6 cellular contexts compared by ENCODE assay signal in genomic region chr1:1274299-1274930, GRCh38. TPM values are rescaled to one million over a fixed set of nuclear protein-coding genes. Genes with fewer than 3 reads are reported as not detected.
DNase-seq lines count a peak whose midpoint lies in the region; ATAC-seq and TF ChIP-seq lines count a peak whose summit lies in the region.

No MANE protein-coding gene starts in this region.

- H3K4me3 ChIP-seq in ascending aorta, result peak overlapping the region; percentile 97 to 98
- H3K4me3 ChIP-seq in naive thymus-derived CD4-positive, alpha-beta T cell (ENCODE audit: low read length), result peak overlapping the region; percentile 61

- peak; percentile 6 for ATAC-seq in GM21576 (IDR thresholded peaks at IDR 0.05; ENCODE audit: unreplicated experiment)
- no peak for ATAC-seq in naive thymus-derived CD4-positive, alpha-beta T cell
- ATAC-seq in GM21526 (IDR thresholded peaks at IDR 0.05; ENCODE audit: low FRiP score, unreplicated experiment), result no peak

- H3K27ac Mint-ChIP-seq in naive thymus-derived CD4-positive, alpha-beta T cell, result peak overlapping the region in 3 of 9 donors; percentile 24 to 62 (median 48)

- no peaks in the 10 kb centered on the region for H3K27me3 ChIP-seq in ascending aorta
- H3K27me3 ChIP-seq in naive thymus-derived CD4-positive, alpha-beta T cell (ENCODE audit: control insufficient read depth in 2 of 2, insufficient read depth in 2 of 2, low read length in 2 of 2), result no peaks in the 10 kb centered on the region

- H3K4me3 Mint-ChIP-seq in naive thymus-derived CD4-positive, alpha-beta T cell, result peak overlapping the region; percentile 52 to 90 (median 68)

- no peaks in the 10 kb centered on the region for H3K9me3 ChIP-seq in ascending aorta
- no peaks in the 10 kb centered on the region for H3K9me3 ChIP-seq in naive thymus-derived CD4-positive, alpha-beta T cell (ENCODE audit: control insufficient read depth in 2 of 3, low read length in 3 of 3)

- no peaks in the 10 kb centered on the region for H3K27me3 Mint-ChIP-seq in naive thymus-derived CD4-positive, alpha-beta T cell

- peaks cover 0 to 11% (median 0%) of the 10 kb centered on the region in 5 donors for H3K36me3 Mint-ChIP-seq in naive thymus-derived CD4-positive, alpha-beta T cell

- no peaks in the 10 kb centered on the region for H3K9me3 Mint-ChIP-seq in naive thymus-derived CD4-positive, alpha-beta T cell

- H3K4me1 Mint-ChIP-seq in naive thymus-derived CD4-positive, alpha-beta T cell, result peaks cover 21 to 42% (median 35%) of the 10 kb centered on the region in 7 donors

- H3K36me3 ChIP-seq in ascending aorta, result no peaks in the 10 kb centered on the region
- H3K36me3 ChIP-seq in naive thymus-derived CD4-positive, alpha-beta T cell (ENCODE audit: control insufficient read depth in 2 of 3, insufficient read depth in 3 of 3, low read length in 3 of 3), result peaks cover 0 to 8% (median 0%) of the 10 kb centered on the region in 3 experiments

- H3K4me1 ChIP-seq in ascending aorta, result peaks cover 29 to 39% of the 10 kb centered on the region in 2 donors
- H3K4me1 ChIP-seq in naive thymus-derived CD4-positive, alpha-beta T cell (ENCODE audit: control insufficient read depth in 2 of 2, insufficient read depth in 2 of 2, low read length in 2 of 2), result peaks cover 28 to 39% of the 10 kb centered on the region in 2 donors

- peak in 1 of 2 donors; percentile 59 for DNase-seq in ascending aorta (ENCODE audit: low spot score in 2 of 2)
- no peak for DNase-seq in naive thymus-derived CD4-positive, alpha-beta T cell
- DNase-seq in GM13976 (ENCODE audit: low spot score), result no peak
- DNase-seq in LoVo (ENCODE audit: low spot score), result no peak

- POLR2A ChIA-PET in naive thymus-derived CD4-positive, alpha-beta T cell (lab: Charles Lee), result interaction anchor here (0.6 to 1.8 kb wide), 6 partner anchors 23 to 285 kb away, joined by 4 to 6 read pairs (median 4); partner anchors contain the start of gene CCNL2

- intact Hi-C loops in ascending aorta (cut with DNase I), result loop anchor here (2.0 kb wide), 1 partner anchor 30 kb away; no protein-coding TSS in a partner anchor
- intact Hi-C loops in naive thymus-derived CD4-positive, alpha-beta T cell (cut with micrococcal nuclease), result loop anchor here (2.0 to 5.0 kb wide), 3 partner anchors 62 to 242 kb away; partner anchors contain the start of genes CCNL2 (in 1 of the 2) and TNFRSF4 (in 1 of the 2)

- TF ChIP-seq CTCF in ascending aorta (IDR thresholded peaks at IDR 0.05) (no peak), GM13976 (IDR thresholded peaks at IDR 0.05; ENCODE audit: borderline replicate concordance, control extremely low read depth, extremely low read depth, insufficient read depth, missing control alignments) (no peak)

- CTCF ChIA-PET in naive thymus-derived CD4-positive, alpha-beta T cell (lab: Charles Lee), result interaction anchor here (1.0 kb wide), 1 partner anchor 13 kb away, joined by 3 read pairs; no protein-coding TSS in a partner anchor

- H3K27ac ChIP-seq in ascending aorta, result peak overlapping the region; percentile 67 to 76
- H3K27ac ChIP-seq in naive thymus-derived CD4-positive, alpha-beta T cell (ENCODE audit: low read depth, low read length), result peak overlapping the region; percentile 90

- in situ Hi-C loops in GM13976 (cut with MboI; ENCODE audit: low sequenced_read_pairs, unreplicated experiment), result loop anchor here (25.0 kb wide), 1 partner anchor 387 kb away; no protein-coding TSS in a partner anchor

RNA-seq across cellular contexts. Expression of gene UBE2J2, which starts 0.8 kb away (rescaled TPM):
- total RNA-seq in ascending aorta, result 25.2 TPM
- total RNA-seq in naive thymus-derived CD4-positive, alpha-beta T cell, result 10 to 100 TPM; 62.3 to 89.3 (median 75.1) TPM
- 10 to 100 TPM; 86.1 to 92.2 TPM for polyA plus RNA-seq in naive thymus-derived CD4-positive, alpha-beta T cell

RNA-seq across cellular contexts. Expression of gene SCNN1D, which starts 5.8 kb away (rescaled TPM):
- 0.32 TPM for total RNA-seq in ascending aorta
- total RNA-seq in naive thymus-derived CD4-positive, alpha-beta T cell, result 10 to 100 TPM in 3 of 5 experiments, 1 to 10 TPM in 2; 4.2 to 15.8 (median 10.1) TPM
- not detected for polyA plus RNA-seq in naive thymus-derived CD4-positive, alpha-beta T cell

RNA-seq across cellular contexts. Expression of gene C1QTNF12, which starts 27.9 kb away (rescaled TPM):
- not detected for total RNA-seq in ascending aorta
- total RNA-seq in naive thymus-derived CD4-positive, alpha-beta T cell, result 1 to 10 TPM; 2.5 to 5.8 (median 3.0) TPM
- polyA plus RNA-seq in naive thymus-derived CD4-positive, alpha-beta T cell, result under 1 TPM in 1 of 2 donors, not detected in 1; 0.56 TPM

RNA-seq across cellular contexts. Expression of gene ACAP3, which starts 33.3 kb away (rescaled TPM):
- 105 TPM for total RNA-seq in ascending aorta
- 10 to 100 TPM; 51.5 to 70.8 (median 58.2) TPM for total RNA-seq in naive thymus-derived CD4-positive, alpha-beta T cell
- 1 to 10 TPM; 3.2 to 5.9 TPM for polyA plus RNA-seq in naive thymus-derived CD4-positive, alpha-beta T cell

RNA-seq across cellular contexts. Expression of gene PUSL1, which starts 34.0 kb away (rescaled TPM):
- total RNA-seq in ascending aorta, result 28.3 TPM
- total RNA-seq in naive thymus-derived CD4-positive, alpha-beta T cell, result 10 to 100 TPM; 17.7 to 25.4 (median 19.4) TPM
- polyA plus RNA-seq in naive thymus-derived CD4-positive, alpha-beta T cell, result 10 to 100 TPM; 16.2 to 26.1 TPM
